Comparison of ENCODE assay signal across 33 cellular contexts in the genomic region with DNA sequence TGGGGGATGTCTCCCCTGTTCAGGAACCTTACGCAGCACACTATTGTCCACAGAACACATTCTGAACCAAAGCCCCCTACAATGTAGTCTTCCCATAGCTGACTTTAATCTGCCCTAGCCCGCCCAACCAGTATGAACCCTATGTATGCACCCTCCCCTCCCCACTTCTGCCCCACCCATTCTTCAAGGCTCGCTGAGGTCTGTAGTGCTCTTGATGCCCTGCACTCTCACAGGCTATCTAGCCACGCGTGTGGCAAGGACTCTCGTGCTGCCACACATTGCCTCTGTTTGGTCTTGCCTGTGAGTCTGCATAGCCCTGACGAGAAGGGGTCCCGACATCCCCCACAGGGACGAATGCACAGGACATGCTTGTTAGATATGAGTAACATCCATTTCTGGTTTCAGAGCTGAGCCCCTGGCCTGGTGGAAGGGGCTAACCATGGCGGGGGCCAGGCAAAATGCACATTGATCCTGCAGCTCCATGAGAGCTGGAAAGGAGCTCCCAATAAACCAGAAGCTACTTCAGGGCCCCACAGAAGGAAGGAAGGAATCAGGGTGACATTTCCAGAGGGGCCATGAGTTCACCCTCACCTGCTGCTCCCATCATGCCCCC.
"Had no signal": no experiment of that assay in that cellular context is flagged by ENCODE, and none has a peak within 500 bp of the region (broad histone marks: within the 10 kb centered on the region; RNA-seq: fewer than 3 reads in every experiment).

No MANE protein-coding gene starts in this region.

- DNase-seq: effector CD8-positive, alpha-beta T cell; endodermal cell; foreskin keratinocyte; heart right ventricle; hippocampal formation; islet precursor cell; kidney glomerular epithelial cell; left colon; left ventricle myocardium superior; mucosa of descending colon; naive B cell; pancreas; sigmoid colon; stimulated activated CD4-positive, alpha-beta T cell treated with anti-CD3 and anti-CD28 coated beads, Interleukin-2, amount 100 ng/mL, for 24 hours; stimulated activated CD4-positive, alpha-beta T cell treated with anti-CD3 and anti-CD28 coated beads, Interleukin-4, amount 100 ng/mL, for 24 hours; stimulated activated naive CD4-positive, alpha-beta T cell treated with Interleukin-2 at 50 U/mL for 16 hours; stomach; testis; upper lobe of left lung; uterus had no signal

- H3K27ac Mint-ChIP-seq: dendritic cell treated with granulocyte-macrophage colony-stimulating factor and Interleukin-4, amounts not matched to agents 40 ng/mL and 50 ng/mL, for 4 days; endodermal cell; memory B cell; mesothelial cell of epicardium; natural killer cell treated with Interleukin-12 subunit alpha and Interleukin-12 subunit beta and Interleukin-15 and Interleukin-18, amount 100 ng/mL, for 72 hours; stimulated activated effector memory CD8-positive, alpha-beta T cell treated with anti-CD3 and anti-CD28 coated beads, Interleukin-12 subunit alpha, Interleukin-12 subunit beta, amount 100 ng/mL, for 72 hours had no signal

- H3K27me3 ChIP-seq: esophagus muscularis mucosa, foreskin keratinocyte, gastroesophageal sphincter, heart right ventricle, neutrophil, pancreas, right atrium auricular region, sigmoid colon, stomach, testis, tibial nerve, upper lobe of left lung, uterus had no signal

- ATAC-seq: foreskin keratinocyte; gastroesophageal sphincter; heart right ventricle; left colon; left ventricle myocardium superior; mucosa of descending colon; natural killer cell treated with Interleukin-12 subunit alpha and Interleukin-12 subunit beta and Interleukin-15 and Interleukin-18, amount 100 ng/mL, for 72 hours; pancreas; stimulated activated effector memory CD8-positive, alpha-beta T cell treated with anti-CD3 and anti-CD28 coated beads, Interleukin-12 subunit alpha, Interleukin-12 subunit beta, amount 100 ng/mL, for 72 hours had no signal

- H3K4me3 Mint-ChIP-seq: dendritic cell treated with granulocyte-macrophage colony-stimulating factor and Interleukin-4, amounts not matched to agents 40 ng/mL and 50 ng/mL, for 4 days; endodermal cell; memory B cell; mesothelial cell of epicardium; natural killer cell treated with Interleukin-12 subunit alpha and Interleukin-12 subunit beta and Interleukin-15 and Interleukin-18, amount 100 ng/mL, for 72 hours; neural crest cell; stimulated activated effector memory CD8-positive, alpha-beta T cell treated with anti-CD3 and anti-CD28 coated beads, Interleukin-12 subunit alpha, Interleukin-12 subunit beta, amount 100 ng/mL, for 72 hours had no signal

- H3K36me3 Mint-ChIP-seq: memory B cell; mesothelial cell of epicardium; naive B cell; natural killer cell treated with Interleukin-12 subunit alpha and Interleukin-12 subunit beta and Interleukin-15 and Interleukin-18, amount 100 ng/mL, for 72 hours; stimulated activated effector memory CD8-positive, alpha-beta T cell treated with anti-CD3 and anti-CD28 coated beads, Interleukin-12 subunit alpha, Interleukin-12 subunit beta, amount 100 ng/mL, for 72 hours had no signal

- H3K36me3 ChIP-seq: neutrophil, prostate gland, uterus had no signal

- H3K27ac ChIP-seq: esophagus muscularis mucosa, foreskin keratinocyte, gastroesophageal sphincter, heart right ventricle, neutrophil, pancreas, prostate gland, right atrium auricular region, sigmoid colon, stomach, testis, tibial nerve, uterus had no signal

- H3K9me3 Mint-ChIP-seq: endodermal cell; memory B cell; mesothelial cell of epicardium; natural killer cell treated with Interleukin-12 subunit alpha and Interleukin-12 subunit beta and Interleukin-15 and Interleukin-18, amount 100 ng/mL, for 72 hours; neural crest cell; stimulated activated effector memory CD8-positive, alpha-beta T cell treated with anti-CD3 and anti-CD28 coated beads, Interleukin-12 subunit alpha, Interleukin-12 subunit beta, amount 100 ng/mL, for 72 hours had no signal

- H3K9me3 ChIP-seq: esophagus muscularis mucosa, gastroesophageal sphincter, heart right ventricle, mucosa of descending colon, neutrophil, pancreas, prostate gland, right atrium auricular region, sigmoid colon, stomach, testis, tibial nerve, upper lobe of left lung, uterus had no signal

- H3K4me3 ChIP-seq: esophagus muscularis mucosa, gastroesophageal sphincter, heart right ventricle, lung, mucosa of descending colon, pancreas, prostate gland, right atrium auricular region, sigmoid colon, stomach, testis, tibial nerve, upper lobe of left lung, uterus had no signal

- H3K4me1 Mint-ChIP-seq: endodermal cell; memory B cell; mesothelial cell of epicardium; naive B cell; neural crest cell; stimulated activated effector memory CD8-positive, alpha-beta T cell treated with anti-CD3 and anti-CD28 coated beads, Interleukin-12 subunit alpha, Interleukin-12 subunit beta, amount 100 ng/mL, for 72 hours had no signal

- H3K4me1 ChIP-seq: esophagus muscularis mucosa, foreskin keratinocyte, gastroesophageal sphincter, heart right ventricle, pancreas, prostate gland, right atrium auricular region, sigmoid colon, stomach, testis, tibial nerve, upper lobe of left lung, uterus had no signal

- H3K27me3 Mint-ChIP-seq: dendritic cell treated with granulocyte-macrophage colony-stimulating factor and Interleukin-4, amounts not matched to agents 40 ng/mL and 50 ng/mL, for 4 days; natural killer cell treated with Interleukin-12 subunit alpha and Interleukin-12 subunit beta and Interleukin-15 and Interleukin-18, amount 100 ng/mL, for 72 hours had no signal
